Comparison of ENCODE assay signal across 2 cellular contexts in genomic region chr5:148932355-148932935, GRCh38.
TF ChIP-seq lines count a peak whose summit lies in the region.

No MANE protein-coding gene starts in this region.

TF ChIP-seq in H1, 55 proteins besides CTCF, POLR2A, EP300 and RAD21:
- TF ChIP-seq JUN (IDR thresholded peaks at IDR 0.05; ENCODE audit: low read depth, low read length): no peak
- TF ChIP-seq SP1 (IDR thresholded peaks at IDR 0.05; ENCODE audit: low read depth, low read length): no peak
- TF ChIP-seq TAF1 (IDR thresholded peaks at IDR 0.05; ENCODE audit: low read depth, low read length): no peak
- no peak for TF ChIP-seq GTF2F1 (IDR thresholded peaks at IDR 0.05; ENCODE audit: borderline replicate concordance, low read depth, low read length)
- TF ChIP-seq ASH2L (IDR thresholded peaks at IDR 0.05; ENCODE audit: low read length): no peak
- TF ChIP-seq SP2 (IDR thresholded peaks at IDR 0.05; ENCODE audit: low read length): no peak
- TF ChIP-seq KDM4A (IDR thresholded peaks at IDR 0.05; ENCODE audit: low read depth, low read length, severe bottlenecking): no peak
- TF ChIP-seq MAX (IDR thresholded peaks at IDR 0.05): no peak
- TF ChIP-seq SIRT6 (IDR thresholded peaks at IDR 0.05; ENCODE audit: low read length): no peak
- TF ChIP-seq PHF8 (conservative IDR thresholded peaks at IDR 0.05; ENCODE audit: low read depth, low read length): no peak
- no peak for TF ChIP-seq FOSL1 (IDR thresholded peaks at IDR 0.05; ENCODE audit: insufficient read depth, low read depth, low read length)
- TF ChIP-seq ATF3 (IDR thresholded peaks at IDR 0.05; ENCODE audit: insufficient read depth, low read depth, low read length): no peak
- TF ChIP-seq RNF2 (IDR thresholded peaks at IDR 0.05; ENCODE audit: borderline replicate concordance, low read depth, low read length, missing control alignments, poor library complexity, severe bottlenecking): no peak
- TF ChIP-seq GABPA (IDR thresholded peaks at IDR 0.05; ENCODE audit: borderline replicate concordance, insufficient read depth, low read length): no peak
- no peak for TF ChIP-seq TBP (IDR thresholded peaks at IDR 0.05; ENCODE audit: low read depth, low read length)
- TF ChIP-seq BCL11A (IDR thresholded peaks at IDR 0.05; ENCODE audit: low read depth in 2 of 2, low read length in 2 of 2): no peak
- TF ChIP-seq POU5F1 (IDR thresholded peaks at IDR 0.05; ENCODE audit: low read depth, low read length): no peak
- no peak for TF ChIP-seq BACH1 (IDR thresholded peaks at IDR 0.05; ENCODE audit: low read length)

TF ChIP-seq in HEK293T, 16 proteins besides CTCF, POLR2A, EP300 and RAD21 (continued from another document):
- TF ChIP-seq ARNT (IDR thresholded peaks at IDR 0.05) (no peak), FOXM1 (IDR thresholded peaks at IDR 0.05; ENCODE audit: borderline replicate concordance) (no peak), HDGF (IDR thresholded peaks at IDR 0.05; ENCODE audit: borderline replicate concordance) (no peak), ELF4 (IDR thresholded peaks at IDR 0.05) (no peak), NFRKB (IDR thresholded peaks at IDR 0.05) (no peak), SUZ12 (IDR thresholded peaks at IDR 0.05) (no peak), LEF1 (IDR thresholded peaks at IDR 0.05; ENCODE audit: borderline replicate concordance) (no peak), FOXA1 (IDR thresholded peaks at IDR 0.05) (no peak), CTBP1 (IDR thresholded peaks at IDR 0.05; ENCODE audit: borderline replicate concordance) (no peak), SP1 (IDR thresholded peaks at IDR 0.05) (no peak), FOXK2 (IDR thresholded peaks at IDR 0.05) (no peak), L3MBTL2 (conservative IDR thresholded peaks at IDR 0.05) (no peak), BHLHE40 (IDR thresholded peaks at IDR 0.05; ENCODE audit: borderline replicate concordance) (no peak), ZNF384 (IDR thresholded peaks at IDR 0.05) (no peak), PKNOX1 (IDR thresholded peaks at IDR 0.05) (no peak)
